Comparison of ENCODE assay signal across 8 cellular contexts in genomic region chr6:72580281-72580940, GRCh38. TPM values are rescaled to one million over a fixed set of nuclear protein-coding genes. Genes with fewer than 3 reads are reported as not detected.
DNase-seq lines count a peak whose midpoint lies in the region; ATAC-seq, FAIRE-seq and TF ChIP-seq lines count a peak whose summit lies in the region.

No MANE protein-coding gene starts in this region.

- H2AFZ ChIP-seq in neural cell (ENCODE audit: low read depth, low read length): no peak overlapping the region

- no peaks in the 10 kb centered on the region for H3K79me2 ChIP-seq in neural cell (replicated peaks; ENCODE audit: insufficient read depth, low read length)

- peak; percentile 78 for TF ChIP-seq CTCF in BJ (IDR thresholded peaks at IDR 0.05; ENCODE audit: insufficient read depth, low read depth, low read length)
- peak; percentile 55 for TF ChIP-seq CTCF in bronchial epithelial cell (IDR thresholded peaks at IDR 0.05; ENCODE audit: insufficient read depth, low read length, severe bottlenecking)
- TF ChIP-seq CTCF in neural cell (IDR thresholded peaks at IDR 0.05; ENCODE audit: poor library complexity, severe bottlenecking): peak; percentile 26
- TF ChIP-seq CTCF in right atrium auricular region (IDR thresholded peaks at IDR 0.05): peak in 1 of 2 donors; percentile 17

- no peaks in the 10 kb centered on the region for H3K4me1 ChIP-seq in right atrium auricular region

- H3K9ac ChIP-seq in neural cell (ENCODE audit: low read length): no peak overlapping the region

- H3K36me3 Mint-ChIP-seq in activated CD4-positive, alpha-beta T cell treated with anti-CD3 and anti-CD28 coated beads, Interleukin-2, amount 10 ng/mL, durations not matched to agents 7 days and 5 days (ENCODE audit: low read depth): no peaks in the 10 kb centered on the region

- H3K27ac ChIP-seq in neural cell (ENCODE audit: low read length) (no peak overlapping the region), right atrium auricular region (no peak overlapping the region)

- peaks cover 2% of the 10 kb centered on the region for H3K4me1 Mint-ChIP-seq in activated CD4-positive, alpha-beta T cell treated with anti-CD3 and anti-CD28 coated beads, Interleukin-2, amount 10 ng/mL, durations not matched to agents 7 days and 5 days

- ATAC-seq in GM18907 (IDR thresholded peaks at IDR 0.05; ENCODE audit: unreplicated experiment) (peak; percentile 94), HG03442 (IDR thresholded peaks at IDR 0.05; ENCODE audit: unreplicated experiment) (peak; percentile 79)

- H3K27me3 Mint-ChIP-seq in activated CD4-positive, alpha-beta T cell treated with anti-CD3 and anti-CD28 coated beads, Interleukin-2, amount 10 ng/mL, durations not matched to agents 7 days and 5 days: peaks cover 1% of the 10 kb centered on the region

- H3K27me3 ChIP-seq in BJ (ENCODE audit: control insufficient read depth, insufficient read depth, low read length): no peaks in the 10 kb centered on the region
- no peaks in the 10 kb centered on the region for H3K27me3 ChIP-seq in bronchial epithelial cell (ENCODE audit: control insufficient read depth, insufficient read depth, low read length)
- no peaks in the 10 kb centered on the region for H3K27me3 ChIP-seq in neural cell (ENCODE audit: insufficient read depth, low read depth, low read length)
- no peaks in the 10 kb centered on the region for H3K27me3 ChIP-seq in right atrium auricular region

- peak; percentile 19 for TF ChIP-seq RAD21 in neural cell (conservative IDR thresholded peaks at IDR 0.05)

- no peak overlapping the region for H3K4me2 ChIP-seq in neural cell (ENCODE audit: low read length)

- no peaks in the 10 kb centered on the region for H3K9me3 Mint-ChIP-seq in activated CD4-positive, alpha-beta T cell treated with anti-CD3 and anti-CD28 coated beads, Interleukin-2, amount 10 ng/mL, durations not matched to agents 7 days and 5 days

- CTCF ChIA-PET in BJ (lab: Yijun Ruan, JAX): interaction anchor here (0.6 to 6.2 kb wide), 14 partner anchors 9 to 1456 kb away, joined by 3 to 179 read pairs (median 4); no protein-coding TSS in a partner anchor
- CTCF ChIA-PET in activated CD4-positive, alpha-beta T cell treated with anti-CD3 and anti-CD28 coated beads, Interleukin-2, amount 10 ng/mL, durations not matched to agents 7 days and 5 days (lab: Charles Lee): interaction anchor here (0.6 to 1.4 kb wide), 2 partner anchors 9 to 169 kb away, joined by 3 to 4 read pairs; no protein-coding TSS in a partner anchor

- H3K9me2 ChIP-seq in neural cell (ENCODE audit: insufficient read depth, low read length): no peaks in the 10 kb centered on the region

- POLR2A ChIA-PET in BJ (lab: Charles Lee): interaction anchor here (1.0 kb wide), 1 partner anchor 171 kb away, joined by 5 read pairs; no protein-coding TSS in a partner anchor
- POLR2A ChIA-PET in activated CD4-positive, alpha-beta T cell treated with anti-CD3 and anti-CD28 coated beads, Interleukin-2, amount 10 ng/mL, durations not matched to agents 7 days and 5 days (lab: Charles Lee): no interaction called here

- FAIRE-seq in bronchial epithelial cell (lab: Jason Lieb, UNC): peak; percentile 58

- no peak overlapping the region for H3K27ac Mint-ChIP-seq in activated CD4-positive, alpha-beta T cell treated with anti-CD3 and anti-CD28 coated beads, Interleukin-2, amount 10 ng/mL, durations not matched to agents 7 days and 5 days

- no peaks in the 10 kb centered on the region for H3F3A ChIP-seq in neural cell (ENCODE audit: insufficient read depth, low read length, poor library complexity, severe bottlenecking)

- DNase-seq in BJ (ENCODE audit: low read depth) (peak; percentile 63), NCI-H82 (lab: John Stamatoyannopoulos, UW) (peak; percentile 86), bronchial epithelial cell (ENCODE audit: low read depth) (peak; percentile 82), right atrium auricular region (ENCODE audit: low spot score) (no peak)
- no peak for DNase-seq in activated CD4-positive, alpha-beta T cell treated with anti-CD3 and anti-CD28 coated beads, Interleukin-2, amount 10 ng/mL, durations not matched to agents 7 days and 5 days

- H4K20me1 ChIP-seq in neural cell (ENCODE audit: insufficient read depth): no peaks in the 10 kb centered on the region

- no peak overlapping the region for H3K4me3 ChIP-seq in BJ (ENCODE audit: low read depth, low read length)
- no peak overlapping the region for H3K4me3 ChIP-seq in bronchial epithelial cell (ENCODE audit: low read depth, low read length)
- no peak overlapping the region for H3K4me3 ChIP-seq in neural cell (ENCODE audit: low read length)
- no peak overlapping the region for H3K4me3 ChIP-seq in right atrium auricular region

- no peak for TF ChIP-seq EP300 in neural cell (conservative IDR thresholded peaks at IDR 0.05; ENCODE audit: poor library complexity, severe bottlenecking)

- no peak overlapping the region for H3K4me3 Mint-ChIP-seq in activated CD4-positive, alpha-beta T cell treated with anti-CD3 and anti-CD28 coated beads, Interleukin-2, amount 10 ng/mL, durations not matched to agents 7 days and 5 days

- no peaks in the 10 kb centered on the region for H3K9me3 ChIP-seq in neural cell (ENCODE audit: low read length)
- H3K9me3 ChIP-seq in right atrium auricular region: no peaks in the 10 kb centered on the region

- no peaks in the 10 kb centered on the region for H3K36me3 ChIP-seq in BJ (ENCODE audit: control insufficient read depth, insufficient read depth, low read length)
- no peaks in the 10 kb centered on the region for H3K36me3 ChIP-seq in bronchial epithelial cell (ENCODE audit: control insufficient read depth, insufficient read depth, low read length)
- no peaks in the 10 kb centered on the region for H3K36me3 ChIP-seq in neural cell (ENCODE audit: insufficient read depth, low read length)
- H3K36me3 ChIP-seq in right atrium auricular region: no peaks in the 10 kb centered on the region

TF ChIP-seq in neural cell, 6 proteins besides CTCF, POLR2A, EP300 and RAD21:
- TF ChIP-seq, protein P1, sequence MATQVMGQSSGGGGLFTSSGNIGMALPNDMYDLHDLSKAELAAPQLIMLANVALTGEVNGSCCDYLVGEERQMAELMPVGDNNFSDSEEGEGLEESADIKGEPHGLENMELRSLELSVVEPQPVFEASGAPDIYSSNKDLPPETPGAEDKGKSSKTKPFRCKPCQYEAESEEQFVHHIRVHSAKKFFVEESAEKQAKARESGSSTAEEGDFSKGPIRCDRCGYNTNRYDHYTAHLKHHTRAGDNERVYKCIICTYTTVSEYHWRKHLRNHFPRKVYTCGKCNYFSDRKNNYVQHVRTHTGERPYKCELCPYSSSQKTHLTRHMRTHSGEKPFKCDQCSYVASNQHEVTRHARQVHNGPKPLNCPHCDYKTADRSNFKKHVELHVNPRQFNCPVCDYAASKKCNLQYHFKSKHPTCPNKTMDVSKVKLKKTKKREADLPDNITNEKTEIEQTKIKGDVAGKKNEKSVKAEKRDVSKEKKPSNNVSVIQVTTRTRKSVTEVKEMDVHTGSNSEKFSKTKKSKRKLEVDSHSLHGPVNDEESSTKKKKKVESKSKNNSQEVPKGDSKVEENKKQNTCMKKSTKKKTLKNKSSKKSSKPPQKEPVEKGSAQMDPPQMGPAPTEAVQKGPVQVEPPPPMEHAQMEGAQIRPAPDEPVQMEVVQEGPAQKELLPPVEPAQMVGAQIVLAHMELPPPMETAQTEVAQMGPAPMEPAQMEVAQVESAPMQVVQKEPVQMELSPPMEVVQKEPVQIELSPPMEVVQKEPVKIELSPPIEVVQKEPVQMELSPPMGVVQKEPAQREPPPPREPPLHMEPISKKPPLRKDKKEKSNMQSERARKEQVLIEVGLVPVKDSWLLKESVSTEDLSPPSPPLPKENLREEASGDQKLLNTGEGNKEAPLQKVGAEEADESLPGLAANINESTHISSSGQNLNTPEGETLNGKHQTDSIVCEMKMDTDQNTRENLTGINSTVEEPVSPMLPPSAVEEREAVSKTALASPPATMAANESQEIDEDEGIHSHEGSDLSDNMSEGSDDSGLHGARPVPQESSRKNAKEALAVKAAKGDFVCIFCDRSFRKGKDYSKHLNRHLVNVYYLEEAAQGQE (IDR thresholded peaks at IDR 0.05; ENCODE audit: borderline replicate concordance): no peak
- TF ChIP-seq SMC3 (conservative IDR thresholded peaks at IDR 0.05; ENCODE audit: poor library complexity): peak; percentile 34
TF ChIP-seq in neural cell: peak in this region for 1.

RNA-seq across cellular contexts. Expression of gene KCNQ5, which starts 41.5 kb away (rescaled TPM):
- polyA plus RNA-seq in BJ (2011; rRNA removed) (1.4 and 1.6 TPM in 2 replicates), neural cell (0.10 and 0.30 TPM in 2 replicates)
- 3.7 and 4.1 TPM in 2 replicates for polyA minus RNA-seq in BJ (2011; rRNA and poly(A)+ RNA removed)
- total RNA-seq in bronchial epithelial cell (0.38 and 2.1 TPM in 2 replicates), right atrium auricular region (under 1 TPM in 1 of 2 donors, not detected in 1; 0.67 TPM)
- polyA minus RNA-seq in neural cell: 0.73 and 0.81 TPM in 2 replicates
- 1 to 10 TPM; 2.6 to 3.9 TPM for total RNA-seq in activated CD4-positive, alpha-beta T cell treated with anti-CD3 and anti-CD28 coated beads, Interleukin-2, amount 10 ng/mL, durations not matched to agents 7 days and 5 days

Comparison
In these comparisons a context has a peak if more than half of its experiments do, and no peak if none do; other contexts are left out.
1. DNase-seq: peak in BJ (single experiment), NCI-H82 (single experiment) and bronchial epithelial cell (single experiment); none in right atrium auricular region (single experiment) and activated CD4-positive, alpha-beta T cell treated with anti-CD3 and anti-CD28 coated beads, Interleukin-2, amount 10 ng/mL, durations not matched to agents 7 days and 5 days (single experiment).